8 cellular contexts compared by ENCODE assay signal in genomic region chr2:97995026-97995733, GRCh38. TPM values are rescaled to one million over a fixed set of nuclear protein-coding genes. Genes with fewer than 3 reads are reported as not detected.
DNase-seq lines count a peak whose midpoint lies in the region; ATAC-seq and TF ChIP-seq lines count a peak whose summit lies in the region.

No MANE protein-coding gene starts in this region.

- TF ChIP-seq POLR2A in erythroblast (IDR thresholded peaks at IDR 0.05; ENCODE audit: low read length) = no peak

- no peaks in the 10 kb centered on the region for H3K9me3 ChIP-seq in A673 (ENCODE audit: low read depth, low read length, poor library complexity, severe bottlenecking)

- H3K9me3 Mint-ChIP-seq in natural killer cell = no peaks in the 10 kb centered on the region
- H3K9me3 Mint-ChIP-seq in stimulated activated naive CD8-positive, alpha-beta T cell treated with anti-CD3 and anti-CD28 coated beads, Interleukin-15, Interleukin-2, amounts not matched to agents 100 ng/mL and 50 ng/mL, for 24 hours = no peaks in the 10 kb centered on the region

- ATAC-seq in GM18520 (IDR thresholded peaks at IDR 0.05; ENCODE audit: unreplicated experiment) (peak; percentile 22), HG03025 (IDR thresholded peaks at IDR 0.05; ENCODE audit: low FRiP score, unreplicated experiment) (peak; percentile 32), natural killer cell (peak; percentile 16 to 28 (median 26))

- DNase-seq in A673 (ENCODE audit: low spot score) (peak; percentile 58), NCI-H82 (lab: John Stamatoyannopoulos, UW) (peak; percentile 69), erythroblast (lab: John Stamatoyannopoulos, UW) (peak; percentile 71 to 82), natural killer cell (no peak)
- DNase-seq in activated CD8-positive, alpha-beta memory T cell treated with anti-CD3 and anti-CD28 coated beads, Interleukin-2, amount 50 U/mL, for 24 hours (ENCODE audit: extremely low read depth) = peak; percentile 12

- H3K4me3 Mint-ChIP-seq in natural killer cell = peak overlapping the region; percentile 96
- H3K4me3 Mint-ChIP-seq in stimulated activated naive CD8-positive, alpha-beta T cell treated with anti-CD3 and anti-CD28 coated beads, Interleukin-15, Interleukin-2, amounts not matched to agents 100 ng/mL and 50 ng/mL, for 24 hours = peak overlapping the region; percentile 99

- CTCF ChIA-PET in A673 (lab: Charles Lee) = no interaction called here

- H3K27me3 ChIP-seq in A673 (replicated peaks; ENCODE audit: insufficient read depth, low read depth, low read length, poor library complexity) = no peaks in the 10 kb centered on the region

- H3K27ac Mint-ChIP-seq in natural killer cell = peak overlapping the region; percentile 89 to 91
- H3K27ac Mint-ChIP-seq in stimulated activated naive CD8-positive, alpha-beta T cell treated with anti-CD3 and anti-CD28 coated beads, Interleukin-15, Interleukin-2, amounts not matched to agents 100 ng/mL and 50 ng/mL, for 24 hours = peak overlapping the region; percentile 95

- intact Hi-C loops in A673 (cut with micrococcal nuclease; ENCODE audit: unreplicated experiment) (loop anchor here (10.0 kb wide), 1 partner anchor 190 kb away; no protein-coding TSS in a partner anchor), natural killer cell (cut with micrococcal nuclease) (no loop called here)

- H3K36me3 ChIP-seq in A673 (ENCODE audit: insufficient read depth, low read length, poor library complexity, severe bottlenecking) = no peaks in the 10 kb centered on the region

- no peaks in the 10 kb centered on the region for H3K27me3 Mint-ChIP-seq in natural killer cell (ENCODE audit: low read depth in 2 of 2)
- H3K27me3 Mint-ChIP-seq in stimulated activated naive CD8-positive, alpha-beta T cell treated with anti-CD3 and anti-CD28 coated beads, Interleukin-15, Interleukin-2, amounts not matched to agents 100 ng/mL and 50 ng/mL, for 24 hours = no peaks in the 10 kb centered on the region

- H3K36me3 Mint-ChIP-seq in natural killer cell = no peaks in the 10 kb centered on the region
- H3K36me3 Mint-ChIP-seq in stimulated activated naive CD8-positive, alpha-beta T cell treated with anti-CD3 and anti-CD28 coated beads, Interleukin-15, Interleukin-2, amounts not matched to agents 100 ng/mL and 50 ng/mL, for 24 hours (ENCODE audit: low read depth) = peaks cover 13% of the 10 kb centered on the region

- peak overlapping the region; percentile 96 for H3K27ac ChIP-seq in A673 (ENCODE audit: low read depth, low read length, poor library complexity, severe bottlenecking)

- POLR2A ChIA-PET in A673 (lab: Charles Lee; ENCODE audit: low non-redundant PET) = no interaction called here

- peaks cover 35 to 43% of the 10 kb centered on the region in 2 donors for H3K4me1 Mint-ChIP-seq in natural killer cell
- peaks cover 45% of the 10 kb centered on the region for H3K4me1 Mint-ChIP-seq in stimulated activated naive CD8-positive, alpha-beta T cell treated with anti-CD3 and anti-CD28 coated beads, Interleukin-15, Interleukin-2, amounts not matched to agents 100 ng/mL and 50 ng/mL, for 24 hours (ENCODE audit: low read depth)

- H3K4me3 ChIP-seq in A673 (ENCODE audit: low read depth, low read length, poor library complexity, severe bottlenecking) = peak overlapping the region; percentile 83

- BruUV-seq in A673 (replicated peaks; lab: Mats Ljungman, UMichigan) = no TSS peak

- no peak for TF ChIP-seq CTCF in A673 (conservative IDR thresholded peaks at IDR 0.05; ENCODE audit: low read depth, low read length)
- no peak for TF ChIP-seq CTCF in natural killer cell (IDR thresholded peaks at IDR 0.05)

- peaks cover 11% of the 10 kb centered on the region for H3K4me1 ChIP-seq in A673 (ENCODE audit: insufficient read depth, low read length, poor library complexity, severe bottlenecking)

RNA-seq across cellular contexts. Expression of gene TMEM131, which starts 0.6 kb away (rescaled TPM):
- total RNA-seq in A673 (2021) (26.2 and 28.9 TPM in 2 replicates), natural killer cell (10 to 100 TPM; 44.8 to 72.1 (median 67.1) TPM)
